In genomic region chr5:114412509-114413171, GRCh38 we compare ENCODE assay signal across 1 cellular context.
TF ChIP-seq lines count a peak whose summit lies in the region.

No MANE protein-coding gene starts in this region.

TF ChIP-seq in GM12878, 131 proteins besides CTCF, POLR2A, EP300 and RAD21 (continued from another document):
- TF ChIP-seq, protein P1, sequence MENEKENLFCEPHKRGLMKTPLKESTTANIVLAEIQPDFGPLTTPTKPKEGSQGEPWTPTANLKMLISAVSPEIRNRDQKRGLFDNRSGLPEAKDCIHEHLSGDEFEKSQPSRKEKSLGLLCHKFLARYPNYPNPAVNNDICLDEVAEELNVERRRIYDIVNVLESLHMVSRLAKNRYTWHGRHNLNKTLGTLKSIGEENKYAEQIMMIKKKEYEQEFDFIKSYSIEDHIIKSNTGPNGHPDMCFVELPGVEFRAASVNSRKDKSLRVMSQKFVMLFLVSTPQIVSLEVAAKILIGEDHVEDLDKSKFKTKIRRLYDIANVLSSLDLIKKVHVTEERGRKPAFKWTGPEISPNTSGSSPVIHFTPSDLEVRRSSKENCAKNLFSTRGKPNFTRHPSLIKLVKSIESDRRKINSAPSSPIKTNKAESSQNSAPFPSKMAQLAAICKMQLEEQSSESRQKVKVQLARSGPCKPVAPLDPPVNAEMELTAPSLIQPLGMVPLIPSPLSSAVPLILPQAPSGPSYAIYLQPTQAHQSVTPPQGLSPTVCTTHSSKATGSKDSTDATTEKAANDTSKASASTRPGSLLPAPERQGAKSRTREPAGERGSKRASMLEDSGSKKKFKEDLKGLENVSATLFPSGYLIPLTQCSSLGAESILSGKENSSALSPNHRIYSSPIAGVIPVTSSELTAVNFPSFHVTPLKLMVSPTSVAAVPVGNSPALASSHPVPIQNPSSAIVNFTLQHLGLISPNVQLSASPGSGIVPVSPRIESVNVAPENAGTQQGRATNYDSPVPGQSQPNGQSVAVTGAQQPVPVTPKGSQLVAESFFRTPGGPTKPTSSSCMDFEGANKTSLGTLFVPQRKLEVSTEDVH (IDR thresholded peaks at IDR 0.05; ENCODE audit: low read depth, partially characterized antibody), result no peak
- no peak for TF ChIP-seq ETV6 (conservative IDR thresholded peaks at IDR 0.05 in 1 of 2, IDR thresholded peaks at IDR 0.05 in 1 of 2; ENCODE audit: borderline replicate concordance in 1 of 2, low read depth in 1 of 2)
- TF ChIP-seq MTA2 (IDR thresholded peaks at IDR 0.05; ENCODE audit: low read depth), result no peak
- TF ChIP-seq MXI1 (IDR thresholded peaks at IDR 0.05; ENCODE audit: low read depth, low read length), result no peak
- TF ChIP-seq RBBP5 (conservative IDR thresholded peaks at IDR 0.05), result no peak
- no peak for TF ChIP-seq RELA (IDR thresholded peaks at IDR 0.05; ENCODE audit: borderline replicate concordance, partially characterized antibody)
- no peak for TF ChIP-seq SP1 (IDR thresholded peaks at IDR 0.05; ENCODE audit: low read depth, low read length)
- no peak for TF ChIP-seq SREBF2 (IDR thresholded peaks at IDR 0.05; ENCODE audit: low read length)
- TF ChIP-seq FOS (IDR thresholded peaks at IDR 0.05; ENCODE audit: borderline replicate concordance, extremely low read depth, insufficient read length), result no peak
- TF ChIP-seq, protein P2, sequence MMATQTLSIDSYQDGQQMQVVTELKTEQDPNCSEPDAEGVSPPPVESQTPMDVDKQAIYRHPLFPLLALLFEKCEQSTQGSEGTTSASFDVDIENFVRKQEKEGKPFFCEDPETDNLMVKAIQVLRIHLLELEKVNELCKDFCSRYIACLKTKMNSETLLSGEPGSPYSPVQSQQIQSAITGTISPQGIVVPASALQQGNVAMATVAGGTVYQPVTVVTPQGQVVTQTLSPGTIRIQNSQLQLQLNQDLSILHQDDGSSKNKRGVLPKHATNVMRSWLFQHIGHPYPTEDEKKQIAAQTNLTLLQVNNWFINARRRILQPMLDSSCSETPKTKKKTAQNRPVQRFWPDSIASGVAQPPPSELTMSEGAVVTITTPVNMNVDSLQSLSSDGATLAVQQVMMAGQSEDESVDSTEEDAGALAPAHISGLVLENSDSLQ (IDR thresholded peaks at IDR 0.05), result peak; percentile 54; the same call in 1 of the 2 replicates
- TF ChIP-seq MYC (IDR thresholded peaks at IDR 0.05; ENCODE audit: insufficient read depth, insufficient read length, insufficient replicate concordance, low read length, severe bottlenecking), result no peak
- TF ChIP-seq PRDM15 (CRISPR knock-in tag; IDR thresholded peaks at IDR 0.05), result no peak
- no peak for TF ChIP-seq SIX5 (IDR thresholded peaks at IDR 0.05; ENCODE audit: low read depth, low read length, severe bottlenecking)
- no peak for TF ChIP-seq NFYA (IDR thresholded peaks at IDR 0.05; ENCODE audit: borderline replicate concordance, low read depth, low read length)
- no peak for TF ChIP-seq ZNF24 (IDR thresholded peaks at IDR 0.05)
- TF ChIP-seq, protein P3, sequence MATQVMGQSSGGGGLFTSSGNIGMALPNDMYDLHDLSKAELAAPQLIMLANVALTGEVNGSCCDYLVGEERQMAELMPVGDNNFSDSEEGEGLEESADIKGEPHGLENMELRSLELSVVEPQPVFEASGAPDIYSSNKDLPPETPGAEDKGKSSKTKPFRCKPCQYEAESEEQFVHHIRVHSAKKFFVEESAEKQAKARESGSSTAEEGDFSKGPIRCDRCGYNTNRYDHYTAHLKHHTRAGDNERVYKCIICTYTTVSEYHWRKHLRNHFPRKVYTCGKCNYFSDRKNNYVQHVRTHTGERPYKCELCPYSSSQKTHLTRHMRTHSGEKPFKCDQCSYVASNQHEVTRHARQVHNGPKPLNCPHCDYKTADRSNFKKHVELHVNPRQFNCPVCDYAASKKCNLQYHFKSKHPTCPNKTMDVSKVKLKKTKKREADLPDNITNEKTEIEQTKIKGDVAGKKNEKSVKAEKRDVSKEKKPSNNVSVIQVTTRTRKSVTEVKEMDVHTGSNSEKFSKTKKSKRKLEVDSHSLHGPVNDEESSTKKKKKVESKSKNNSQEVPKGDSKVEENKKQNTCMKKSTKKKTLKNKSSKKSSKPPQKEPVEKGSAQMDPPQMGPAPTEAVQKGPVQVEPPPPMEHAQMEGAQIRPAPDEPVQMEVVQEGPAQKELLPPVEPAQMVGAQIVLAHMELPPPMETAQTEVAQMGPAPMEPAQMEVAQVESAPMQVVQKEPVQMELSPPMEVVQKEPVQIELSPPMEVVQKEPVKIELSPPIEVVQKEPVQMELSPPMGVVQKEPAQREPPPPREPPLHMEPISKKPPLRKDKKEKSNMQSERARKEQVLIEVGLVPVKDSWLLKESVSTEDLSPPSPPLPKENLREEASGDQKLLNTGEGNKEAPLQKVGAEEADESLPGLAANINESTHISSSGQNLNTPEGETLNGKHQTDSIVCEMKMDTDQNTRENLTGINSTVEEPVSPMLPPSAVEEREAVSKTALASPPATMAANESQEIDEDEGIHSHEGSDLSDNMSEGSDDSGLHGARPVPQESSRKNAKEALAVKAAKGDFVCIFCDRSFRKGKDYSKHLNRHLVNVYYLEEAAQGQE (IDR thresholded peaks at IDR 0.05; ENCODE audit: low read depth, low read length), result no peak
- no peak for TF ChIP-seq NR2F1 (conservative IDR thresholded peaks at IDR 0.05)
- no peak for TF ChIP-seq HCFC1 (IDR thresholded peaks at IDR 0.05; ENCODE audit: low read length)
- TF ChIP-seq JUNB (IDR thresholded peaks at IDR 0.05), result peak; percentile 79
- TF ChIP-seq FOXK2 (IDR thresholded peaks at IDR 0.05), result no peak
- no peak for TF ChIP-seq TCF3 (IDR thresholded peaks at IDR 0.05; ENCODE audit: borderline replicate concordance, insufficient read depth, low read depth, low read length)
- TF ChIP-seq PAX8 (IDR thresholded peaks at IDR 0.05), result 0 out of 2 replicates have a peak, but pooled peaks have one; percentile 64
- no peak for TF ChIP-seq EZH2 (IDR thresholded peaks at IDR 0.05; ENCODE audit: borderline replicate concordance, control insufficient read depth, low read depth, low read length)
- TF ChIP-seq SPI1 (IDR thresholded peaks at IDR 0.05; ENCODE audit: borderline replicate concordance, insufficient read depth, low read depth, low read length), result no peak
- no peak for TF ChIP-seq SMARCA5 (IDR thresholded peaks at IDR 0.05)
- TF ChIP-seq, protein P4, sequence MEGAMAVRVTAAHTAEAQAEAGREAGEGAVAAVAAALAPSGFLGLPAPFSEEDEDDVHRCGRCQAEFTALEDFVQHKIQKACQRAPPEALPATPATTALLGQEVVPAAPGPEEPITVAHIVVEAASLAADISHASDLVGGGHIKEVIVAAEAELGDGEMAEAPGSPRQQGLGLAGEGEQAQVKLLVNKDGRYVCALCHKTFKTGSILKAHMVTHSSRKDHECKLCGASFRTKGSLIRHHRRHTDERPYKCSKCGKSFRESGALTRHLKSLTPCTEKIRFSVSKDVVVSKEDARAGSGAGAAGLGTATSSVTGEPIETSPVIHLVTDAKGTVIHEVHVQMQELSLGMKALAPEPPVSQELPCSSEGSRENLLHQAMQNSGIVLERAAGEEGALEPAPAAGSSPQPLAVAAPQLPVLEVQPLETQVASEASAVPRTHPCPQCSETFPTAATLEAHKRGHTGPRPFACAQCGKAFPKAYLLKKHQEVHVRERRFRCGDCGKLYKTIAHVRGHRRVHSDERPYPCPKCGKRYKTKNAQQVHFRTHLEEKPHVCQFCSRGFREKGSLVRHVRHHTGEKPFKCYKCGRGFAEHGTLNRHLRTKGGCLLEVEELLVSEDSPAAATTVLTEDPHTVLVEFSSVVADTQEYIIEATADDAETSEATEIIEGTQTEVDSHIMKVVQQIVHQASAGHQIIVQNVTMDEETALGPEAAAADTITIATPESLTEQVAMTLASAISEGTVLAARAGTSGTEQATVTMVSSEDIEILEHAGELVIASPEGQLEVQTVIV (IDR thresholded peaks at IDR 0.05; ENCODE audit: borderline replicate concordance, partially characterized antibody), result no peak
- TF ChIP-seq TAF1 (IDR thresholded peaks at IDR 0.05; ENCODE audit: borderline replicate concordance, low read depth, low read length), result no peak
- TF ChIP-seq, protein P5, sequence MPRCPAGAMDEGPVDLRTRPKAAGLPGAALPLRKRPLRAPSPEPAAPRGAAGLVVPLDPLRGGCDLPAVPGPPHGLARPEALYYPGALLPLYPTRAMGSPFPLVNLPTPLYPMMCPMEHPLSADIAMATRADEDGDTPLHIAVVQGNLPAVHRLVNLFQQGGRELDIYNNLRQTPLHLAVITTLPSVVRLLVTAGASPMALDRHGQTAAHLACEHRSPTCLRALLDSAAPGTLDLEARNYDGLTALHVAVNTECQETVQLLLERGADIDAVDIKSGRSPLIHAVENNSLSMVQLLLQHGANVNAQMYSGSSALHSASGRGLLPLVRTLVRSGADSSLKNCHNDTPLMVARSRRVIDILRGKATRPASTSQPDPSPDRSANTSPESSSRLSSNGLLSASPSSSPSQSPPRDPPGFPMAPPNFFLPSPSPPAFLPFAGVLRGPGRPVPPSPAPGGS (IDR thresholded peaks at IDR 0.05; ENCODE audit: borderline replicate concordance, insufficient read depth, low read depth, low read length, poor library complexity, severe bottlenecking), result no peak
- no peak for TF ChIP-seq STAT3 (IDR thresholded peaks at IDR 0.05; ENCODE audit: low read depth, low read length)
